ENCODE assay signal across 28 cellular contexts in genomic region chr2:238853724-238854123, GRCh38. TPM values are rescaled to one million over a fixed set of nuclear protein-coding genes. Genes with fewer than 3 reads are reported as not detected.
DNase-seq lines count a peak whose midpoint lies in the region; ATAC-seq and TF ChIP-seq lines count a peak whose summit lies in the region.
"Had no signal": no experiment of that assay in that cellular context is flagged by ENCODE, and none has a peak within 500 bp of the region (broad histone marks: within the 10 kb centered on the region; RNA-seq: fewer than 3 reads in every experiment).

No MANE protein-coding gene starts in this region.

- H3K27ac ChIP-seq in OCI-LY3 (ENCODE audit: low read length) = peak overlapping the region; percentile 26; the same call in 1 of the 2 replicates
- H3K27ac ChIP-seq: C4-2B, heart right ventricle, tibial nerve had no signal

- peak; percentile 56 for DNase-seq in AG10803 (ENCODE audit: low read depth)
- DNase-seq in fibroblast of villous mesenchyme (ENCODE audit: low read depth) = peak; percentile 67
- DNase-seq in skeletal muscle cell (ENCODE audit: low read depth) = no peak
- DNase-seq in posterior cingulate gyrus = no peak
- no peak for DNase-seq in T-helper 1 cell
- DNase-seq: activated CD4-positive, alpha-beta memory T cell treated with anti-CD3 and anti-CD28 coated beads for 36 hours; activated effector memory CD4-positive, alpha-beta T cell treated with Interleukin-2 at 50 U/mL for 16 hours; activated naive CD8-positive, alpha-beta T cell treated with anti-CD3 and anti-CD28 coated beads for 36 hours; DMS79 treated with DMSO at 0.1 percent for 48 hours; heart right ventricle; Karpas-422; left colon; NCI-H1417 treated with DMSO at 0.1 percent for 48 hours; NCI-H345; small intestine; stimulated activated CD4-positive, alpha-beta T cell treated with anti-CD3 and anti-CD28 coated beads, Interleukin-1b, Interleukin-23, amount 100 ng/mL, for 48 hours; stimulated activated CD8-positive, alpha-beta memory T cell treated with anti-CD3 and anti-CD28 coated beads, Interleukin-4, amount 100 ng/mL, for 48 hours; stimulated activated naive CD8-positive, alpha-beta T cell treated with anti-CD3 and anti-CD28 coated beads, Interleukin-15, amount 100 ng/mL, for 72 hours; T-cell had no signal

- peak overlapping the region; percentile 99 for H3K4me3 ChIP-seq in AG10803 (ENCODE audit: low read length)
- peak overlapping the region; percentile 40 for H3K4me3 ChIP-seq in OCI-LY3 (ENCODE audit: low read length)
- peak overlapping the region; percentile 29 for H3K4me3 ChIP-seq in fibroblast of villous mesenchyme (ENCODE audit: low read depth, low read length)
- H3K4me3 ChIP-seq in skeletal muscle cell (ENCODE audit: low read depth, low read length) = peak overlapping the region; percentile 5
- H3K4me3 ChIP-seq: heart right ventricle, prostate gland, tibial nerve had no signal

- no peaks in the 10 kb centered on the region for H3K79me2 ChIP-seq in OCI-LY3 (ENCODE audit: low read length)

- TF ChIP-seq CTCF in AG10803 (conservative IDR thresholded peaks at IDR 0.05; ENCODE audit: low read length) = no peak
- no peak for TF ChIP-seq CTCF in OCI-LY3 (IDR thresholded peaks at IDR 0.05; ENCODE audit: low read depth, low read length)
- TF ChIP-seq CTCF in fibroblast of villous mesenchyme (IDR thresholded peaks at IDR 0.05; ENCODE audit: insufficient read depth, low read depth, low read length) = no peak

- peak overlapping the region; percentile 59 for H3K4me2 ChIP-seq in OCI-LY3 (ENCODE audit: low read length)

- intact Hi-C loops in posterior cingulate gyrus (cut with DNase I) = no loop called here

- no peak overlapping the region for H2AFZ ChIP-seq in OCI-LY3 (ENCODE audit: low read depth, low read length)

- H3K36me3 ChIP-seq in OCI-LY3 (replicated peaks; ENCODE audit: low read depth, low read length) = no peaks in the 10 kb centered on the region
- H3K36me3 ChIP-seq: heart right ventricle, prostate gland, tibial nerve had no signal

- H3K9me3 ChIP-seq in OCI-LY3 (ENCODE audit: insufficient read depth, low read length) = no peaks in the 10 kb centered on the region
- H3K9me3 ChIP-seq: heart right ventricle, prostate gland, tibial nerve had no signal

- H3K9ac ChIP-seq in OCI-LY3 (ENCODE audit: low read length) = no peak overlapping the region

- no peaks in the 10 kb centered on the region; the same call in 1 of the 2 replicates for H3K27me3 ChIP-seq in OCI-LY3 (ENCODE audit: low read depth, low read length)

- H4K20me1 ChIP-seq in OCI-LY3 (ENCODE audit: insufficient read depth, low read length) = no peaks in the 10 kb centered on the region

- H3K4me1 ChIP-seq in OCI-LY3 (ENCODE audit: low read length) = peaks cover 21% of the 10 kb centered on the region
- H3K4me1 ChIP-seq: prostate gland had no signal

- ATAC-seq in GM19035 (IDR thresholded peaks at IDR 0.05; ENCODE audit: unreplicated experiment) (no peak), GM18861 (IDR thresholded peaks at IDR 0.05; ENCODE audit: unreplicated experiment) (no peak)
- ATAC-seq: HCT116; heart right ventricle; left colon; stimulated activated naive CD8-positive, alpha-beta T cell treated with anti-CD3 and anti-CD28 coated beads, Interleukin-15, amount 100 ng/mL, for 72 hours; T-cell had no signal

RNA-seq across cellular contexts. Expression of gene TWIST2, which starts 5.8 kb away (rescaled TPM):
- 47.4 and 58.7 TPM in 2 replicates for total RNA-seq in fibroblast of villous mesenchyme
- total RNA-seq: activated CD4-positive, alpha-beta memory T cell treated with anti-CD3 and anti-CD28 coated beads for 36 hours; activated naive CD8-positive, alpha-beta T cell treated with anti-CD3 and anti-CD28 coated beads for 36 hours; dermis microvascular lymphatic vessel endothelial cell; SK-MEL-5; T-cell had no signal

Comparison
In these comparisons a context has a peak if more than half of its experiments do, and no peak if none do; other contexts are left out.
1. DNase-seq: peak in AG10803 (single experiment) and fibroblast of villous mesenchyme (single experiment); none in skeletal muscle cell (single experiment), posterior cingulate gyrus (0 of 10) and T-helper 1 cell (0 of 5).
2. H3K4me3 ChIP-seq: peak in every context shown above with its lines; median percentile 99 in AG10803; 40 in OCI-LY3; 29 in fibroblast of villous mesenchyme; 5 in skeletal muscle cell.